In the genomic region with DNA sequence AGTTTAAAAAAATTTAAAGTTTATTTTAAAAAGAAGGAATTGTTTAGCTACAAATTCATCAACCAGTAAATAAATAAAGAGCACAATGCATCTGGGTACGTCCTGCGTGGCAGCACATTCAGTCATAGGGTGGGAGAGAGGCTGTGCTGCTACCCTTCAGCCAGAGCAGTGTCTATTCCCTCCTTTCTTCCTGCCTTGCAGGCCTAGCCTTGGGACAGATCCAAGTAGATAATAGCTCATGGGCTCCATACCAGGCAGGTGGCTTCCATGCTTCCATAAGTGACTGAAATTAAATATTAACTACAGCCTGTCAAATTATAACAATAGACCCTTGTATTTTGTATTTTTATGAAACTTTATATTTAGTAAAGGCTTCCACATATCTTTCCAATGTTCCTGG, we compare ENCODE assay signal across 28 cellular contexts.
DNase-seq lines count a peak whose midpoint lies in the region; ATAC-seq lines count a peak whose summit lies in the region.
"Had no signal": no experiment of that assay in that cellular context is flagged by ENCODE, and none has a peak within 500 bp of the region (broad histone marks: within the 10 kb centered on the region; RNA-seq: fewer than 3 reads in every experiment).

No MANE protein-coding gene starts in this region.

- no peak overlapping the region for H3K27ac Mint-ChIP-seq in naive thymus-derived CD4-positive, alpha-beta T cell
- H3K27ac Mint-ChIP-seq: activated CD8-positive, alpha-beta T cell treated with anti-CD3 and anti-CD28 coated beads, Interleukin-2, amount 10 ng/mL, durations not matched to agents 7 days and 5 days; activated naive CD8-positive, alpha-beta T cell treated with anti-CD3 and anti-CD28 coated beads for 36 hours; stimulated activated naive B cell treated with anti-CD40 and anti-IgM and Interleukin-4, amounts not matched to agents 10 μg/mL and 1 μg/mL and 100 μg/mL, for 72 hours; T-helper 1 cell treated with Interleukin-12 subunit alpha and Interleukin-12 subunit beta and Interleukin-4 antibody, amounts not matched to agents 30 μg/mL and 1 μg/mL, for 36 hours had no signal

- intact Hi-C loops in naive thymus-derived CD4-positive, alpha-beta T cell (cut with micrococcal nuclease), result no loop called here

- no peaks in the 10 kb centered on the region for H3K4me1 Mint-ChIP-seq in naive thymus-derived CD4-positive, alpha-beta T cell
- H3K4me1 Mint-ChIP-seq: activated naive CD8-positive, alpha-beta T cell treated with anti-CD3 and anti-CD28 coated beads for 36 hours; stimulated activated naive B cell treated with anti-CD40 and anti-IgM and Interleukin-4, amounts not matched to agents 10 μg/mL and 1 μg/mL and 100 μg/mL, for 72 hours had no signal

- no peak overlapping the region for H3K27ac ChIP-seq in naive thymus-derived CD4-positive, alpha-beta T cell (ENCODE audit: low read depth, low read length)
- H3K27ac ChIP-seq: BLaER1, esophagus squamous epithelium, sigmoid colon, SK-N-MC, suprapubic skin had no signal

- H3K4me3 Mint-ChIP-seq in naive thymus-derived CD4-positive, alpha-beta T cell, result no peak overlapping the region
- H3K4me3 Mint-ChIP-seq: activated CD8-positive, alpha-beta T cell treated with anti-CD3 and anti-CD28 coated beads, Interleukin-2, amount 10 ng/mL, durations not matched to agents 7 days and 5 days; activated naive CD8-positive, alpha-beta T cell treated with anti-CD3 and anti-CD28 coated beads for 36 hours; stimulated activated naive B cell treated with anti-CD40 and anti-IgM and Interleukin-4, amounts not matched to agents 10 μg/mL and 1 μg/mL and 100 μg/mL, for 72 hours; T-helper 1 cell treated with Interleukin-12 subunit alpha and Interleukin-12 subunit beta and Interleukin-4 antibody, amounts not matched to agents 30 μg/mL and 1 μg/mL, for 36 hours had no signal

- DNase-seq in DMS 273 (lab: John Stamatoyannopoulos, UW; ENCODE audit: unreplicated experiment) (peak; percentile 70), NCI-H1092 treated with DMSO at 0.1 percent for 48 hours (lab: John Stamatoyannopoulos, UW) (peak; percentile 92), NCI-H524 treated with DMSO at 0.1 percent for 48 hours (lab: John Stamatoyannopoulos, UW) (peak; percentile 41), glomerular visceral epithelial cell (ENCODE audit: extremely low spot score) (peak; percentile 4), H7 (no peak)
- no peak for DNase-seq in naive thymus-derived CD4-positive, alpha-beta T cell
- DNase-seq: ACHN; activated CD4-positive, CD25-positive, alpha-beta regulatory T cell treated with anti-CD3 and anti-CD28 coated beads, Interleukin-2, amount 50 U/mL, for 72 hours; activated CD8-positive, alpha-beta T cell treated with anti-CD3 and anti-CD28 coated beads, Interleukin-2, amount 10 ng/mL, durations not matched to agents 7 days and 5 days; activated naive CD8-positive, alpha-beta T cell treated with anti-CD3 and anti-CD28 coated beads for 36 hours; aorta; cortex of kidney; DND-41; esophagus squamous epithelium; foreskin melanocyte; Karpas-422; NCI-H2029 treated with DMSO at 0.1 percent for 48 hours; NCI-H510A treated with DMSO at 0.1 percent for 48 hours; sigmoid colon; stimulated activated CD4-positive, alpha-beta T cell treated with anti-CD3 and anti-CD28 coated beads, Interleukin-4, amount 100 ng/mL, for 4 hours; stimulated activated naive B cell treated with anti-CD40 and anti-IgM and Interleukin-4, amounts not matched to agents 10 μg/mL and 1 μg/mL and 100 μg/mL, for 72 hours had no signal

- peaks cover 0 to 5% (median 0%) of the 10 kb centered on the region in 5 donors for H3K27me3 Mint-ChIP-seq in naive thymus-derived CD4-positive, alpha-beta T cell
- H3K27me3 Mint-ChIP-seq: activated naive CD8-positive, alpha-beta T cell treated with anti-CD3 and anti-CD28 coated beads for 36 hours; stimulated activated naive B cell treated with anti-CD40 and anti-IgM and Interleukin-4, amounts not matched to agents 10 μg/mL and 1 μg/mL and 100 μg/mL, for 72 hours had no signal

- CTCF ChIA-PET in naive thymus-derived CD4-positive, alpha-beta T cell (lab: Charles Lee), result no interaction called here

- H3K36me3 Mint-ChIP-seq in naive thymus-derived CD4-positive, alpha-beta T cell, result no peaks in the 10 kb centered on the region
- H3K36me3 Mint-ChIP-seq: activated naive CD8-positive, alpha-beta T cell treated with anti-CD3 and anti-CD28 coated beads for 36 hours; stimulated activated naive B cell treated with anti-CD40 and anti-IgM and Interleukin-4, amounts not matched to agents 10 μg/mL and 1 μg/mL and 100 μg/mL, for 72 hours had no signal

- H3K4me3 ChIP-seq in H7 (ENCODE audit: insufficient read depth, low read depth, low read length), result no peak overlapping the region
- H3K4me3 ChIP-seq in naive thymus-derived CD4-positive, alpha-beta T cell (ENCODE audit: low read length), result no peak overlapping the region
- H3K4me3 ChIP-seq: BLaER1, esophagus squamous epithelium, sigmoid colon, SK-N-MC, suprapubic skin had no signal

- ATAC-seq in HG03135 (IDR thresholded peaks at IDR 0.05; ENCODE audit: unreplicated experiment), result no peak
- no peak for ATAC-seq in HG02973 (IDR thresholded peaks at IDR 0.05; ENCODE audit: unreplicated experiment)
- ATAC-seq in naive thymus-derived CD4-positive, alpha-beta T cell, result no peak
- ATAC-seq: activated CD8-positive, alpha-beta T cell treated with anti-CD3 and anti-CD28 coated beads, Interleukin-2, amount 10 ng/mL, durations not matched to agents 7 days and 5 days; HCT116; stimulated activated naive B cell treated with anti-CD40 and anti-IgM and Interleukin-4, amounts not matched to agents 10 μg/mL and 1 μg/mL and 100 μg/mL, for 72 hours had no signal

- no peaks in the 10 kb centered on the region for H3K4me1 ChIP-seq in naive thymus-derived CD4-positive, alpha-beta T cell (ENCODE audit: control insufficient read depth in 2 of 2, insufficient read depth in 2 of 2, low read length in 2 of 2)
- H3K4me1 ChIP-seq: BLaER1, esophagus squamous epithelium, sigmoid colon, suprapubic skin had no signal

- H3K36me3 ChIP-seq in H7 (replicated peaks; ENCODE audit: control insufficient read depth, insufficient read depth, low read length), result no peaks in the 10 kb centered on the region
- H3K36me3 ChIP-seq in naive thymus-derived CD4-positive, alpha-beta T cell (ENCODE audit: control insufficient read depth in 2 of 3, insufficient read depth in 3 of 3, low read length in 3 of 3), result no peaks in the 10 kb centered on the region
- H3K36me3 ChIP-seq: BLaER1, esophagus squamous epithelium, sigmoid colon, suprapubic skin had no signal

- no peaks in the 10 kb centered on the region for H3K27me3 ChIP-seq in H7 (ENCODE audit: control insufficient read depth, insufficient read depth, low read length)
- H3K27me3 ChIP-seq in naive thymus-derived CD4-positive, alpha-beta T cell (ENCODE audit: control insufficient read depth in 2 of 2, insufficient read depth in 2 of 2, low read length in 2 of 2), result no peaks in the 10 kb centered on the region
- H3K27me3 ChIP-seq: BLaER1, esophagus squamous epithelium, sigmoid colon, suprapubic skin had no signal

- POLR2A ChIA-PET in naive thymus-derived CD4-positive, alpha-beta T cell (lab: Charles Lee), result no interaction called here

- no peaks in the 10 kb centered on the region for H3K9me3 ChIP-seq in naive thymus-derived CD4-positive, alpha-beta T cell (ENCODE audit: control insufficient read depth in 2 of 3, low read length in 3 of 3)
- H3K9me3 ChIP-seq: BLaER1, esophagus squamous epithelium, sigmoid colon, suprapubic skin had no signal

- H3K9me3 Mint-ChIP-seq in naive thymus-derived CD4-positive, alpha-beta T cell, result peaks cover 0 to 3% (median 0%) of the 10 kb centered on the region in 11 donors
- H3K9me3 Mint-ChIP-seq: activated naive CD8-positive, alpha-beta T cell treated with anti-CD3 and anti-CD28 coated beads for 36 hours; T-helper 1 cell treated with Interleukin-12 subunit alpha and Interleukin-12 subunit beta and Interleukin-4 antibody, amounts not matched to agents 30 μg/mL and 1 μg/mL, for 36 hours had no signal

Comparison
In these comparisons a context has a peak if more than half of its experiments do, and no peak if none do; other contexts are left out.
1. DNase-seq: peak in DMS 273 (single experiment), NCI-H1092 treated with DMSO at 0.1 percent for 48 hours (single experiment), NCI-H524 treated with DMSO at 0.1 percent for 48 hours (single experiment) and glomerular visceral epithelial cell (single experiment); none in H7 (single experiment) and naive thymus-derived CD4-positive, alpha-beta T cell (0 of 9).